In the genomic region with DNA sequence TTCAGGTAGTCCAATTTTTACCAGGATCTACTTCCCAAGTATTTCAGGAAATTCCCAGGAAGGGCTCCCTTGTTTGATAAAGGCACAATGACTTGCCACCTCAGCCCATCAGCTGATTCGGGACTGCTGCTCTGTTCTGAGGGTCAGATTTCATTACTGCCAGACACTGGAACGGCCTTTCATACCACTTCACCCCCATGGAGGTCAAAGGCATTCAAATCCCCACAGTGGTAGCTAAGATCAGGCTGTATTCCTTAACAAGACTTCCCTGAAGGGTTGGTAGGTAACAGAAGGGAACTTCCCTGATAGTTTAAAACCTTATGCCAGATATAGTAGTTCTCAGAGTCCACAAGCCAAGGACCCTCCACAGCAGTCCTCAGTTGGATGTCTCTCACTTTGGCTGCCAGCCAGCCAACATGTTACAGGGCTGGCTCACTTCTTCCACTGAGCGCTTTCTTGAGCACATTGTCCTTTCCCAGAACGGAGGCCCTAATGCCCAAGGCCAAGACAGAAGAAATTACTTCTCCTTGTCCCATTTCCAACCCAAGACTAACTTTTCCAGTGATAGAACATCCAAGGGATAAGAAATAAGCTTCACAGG, we compare ENCODE assay signal across 2 cellular contexts.
A peak's percentile ranks its signal among the peaks of the same experiment; 100 is the strongest.
TF ChIP-seq lines count a peak whose summit lies in the region.

No MANE protein-coding gene starts in this region.

TF ChIP-seq in HepG2, 621 proteins besides CTCF, POLR2A, EP300 and RAD21:
- TF ChIP-seq SMARCC2 (IDR thresholded peaks at IDR 0.05): no peak
- no peak for TF ChIP-seq SOX13 (IDR thresholded peaks at IDR 0.05)
- TF ChIP-seq SOX13 (CRISPR knock-in tag; conservative IDR thresholded peaks at IDR 0.05 in 1 of 2, IDR thresholded peaks at IDR 0.05 in 1 of 2): peak in 1 of 2 experiments; percentile 43; a peak in 1 of 4 replicates
- TF ChIP-seq ZNF3 (CRISPR knock-in tag; IDR thresholded peaks at IDR 0.05): no peak
- TF ChIP-seq FOXM1 (CRISPR knock-in tag; IDR thresholded peaks at IDR 0.05): no peak
- TF ChIP-seq MED1 (CRISPR knock-in tag; IDR thresholded peaks at IDR 0.05): no peak
- TF ChIP-seq, protein P1, sequence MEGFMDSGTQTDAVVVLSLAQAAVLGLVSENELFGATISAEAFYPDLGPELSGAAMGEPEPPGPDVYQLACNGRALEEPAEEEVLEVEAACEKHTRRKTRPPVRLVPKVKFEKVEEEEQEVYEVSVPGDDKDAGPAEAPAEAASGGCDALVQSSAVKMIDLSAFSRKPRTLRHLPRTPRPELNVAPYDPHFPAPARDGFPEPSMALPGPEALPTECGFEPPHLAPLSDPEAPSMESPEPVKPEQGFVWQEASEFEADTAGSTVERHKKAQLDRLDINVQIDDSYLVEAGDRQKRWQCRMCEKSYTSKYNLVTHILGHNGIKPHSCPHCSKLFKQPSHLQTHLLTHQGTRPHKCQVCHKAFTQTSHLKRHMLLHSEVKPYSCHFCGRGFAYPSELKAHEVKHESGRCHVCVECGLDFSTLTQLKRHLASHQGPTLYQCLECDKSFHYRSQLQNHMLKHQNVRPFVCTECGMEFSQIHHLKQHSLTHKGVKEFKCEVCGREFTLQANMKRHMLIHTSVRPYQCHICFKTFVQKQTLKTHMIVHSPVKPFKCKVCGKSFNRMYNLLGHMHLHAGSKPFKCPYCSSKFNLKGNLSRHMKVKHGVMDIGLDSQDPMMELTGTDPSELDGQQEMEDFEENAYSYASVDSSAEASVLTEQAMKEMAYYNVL (CRISPR knock-in tag; IDR thresholded peaks at IDR 0.05; ENCODE audit: borderline replicate concordance): no peak
- TF ChIP-seq, protein P2, sequence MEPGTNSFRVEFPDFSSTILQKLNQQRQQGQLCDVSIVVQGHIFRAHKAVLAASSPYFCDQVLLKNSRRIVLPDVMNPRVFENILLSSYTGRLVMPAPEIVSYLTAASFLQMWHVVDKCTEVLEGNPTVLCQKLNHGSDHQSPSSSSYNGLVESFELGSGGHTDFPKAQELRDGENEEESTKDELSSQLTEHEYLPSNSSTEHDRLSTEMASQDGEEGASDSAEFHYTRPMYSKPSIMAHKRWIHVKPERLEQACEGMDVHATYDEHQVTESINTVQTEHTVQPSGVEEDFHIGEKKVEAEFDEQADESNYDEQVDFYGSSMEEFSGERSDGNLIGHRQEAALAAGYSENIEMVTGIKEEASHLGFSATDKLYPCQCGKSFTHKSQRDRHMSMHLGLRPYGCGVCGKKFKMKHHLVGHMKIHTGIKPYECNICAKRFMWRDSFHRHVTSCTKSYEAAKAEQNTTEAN (CRISPR knock-in tag; conservative IDR thresholded peaks at IDR 0.05): no peak
- TF ChIP-seq, protein P3, sequence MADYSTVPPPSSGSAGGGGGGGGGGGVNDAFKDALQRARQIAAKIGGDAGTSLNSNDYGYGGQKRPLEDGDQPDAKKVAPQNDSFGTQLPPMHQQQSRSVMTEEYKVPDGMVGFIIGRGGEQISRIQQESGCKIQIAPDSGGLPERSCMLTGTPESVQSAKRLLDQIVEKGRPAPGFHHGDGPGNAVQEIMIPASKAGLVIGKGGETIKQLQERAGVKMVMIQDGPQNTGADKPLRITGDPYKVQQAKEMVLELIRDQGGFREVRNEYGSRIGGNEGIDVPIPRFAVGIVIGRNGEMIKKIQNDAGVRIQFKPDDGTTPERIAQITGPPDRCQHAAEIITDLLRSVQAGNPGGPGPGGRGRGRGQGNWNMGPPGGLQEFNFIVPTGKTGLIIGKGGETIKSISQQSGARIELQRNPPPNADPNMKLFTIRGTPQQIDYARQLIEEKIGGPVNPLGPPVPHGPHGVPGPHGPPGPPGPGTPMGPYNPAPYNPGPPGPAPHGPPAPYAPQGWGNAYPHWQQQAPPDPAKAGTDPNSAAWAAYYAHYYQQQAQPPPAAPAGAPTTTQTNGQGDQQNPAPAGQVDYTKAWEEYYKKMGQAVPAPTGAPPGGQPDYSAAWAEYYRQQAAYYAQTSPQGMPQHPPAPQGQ (CRISPR knock-in tag; IDR thresholded peaks at IDR 0.05; ENCODE audit: borderline replicate concordance): no peak
- TF ChIP-seq ZNF652 (CRISPR knock-in tag; IDR thresholded peaks at IDR 0.05; ENCODE audit: borderline replicate concordance, low read depth): no peak
- TF ChIP-seq MATR3 (CRISPR knock-in tag; IDR thresholded peaks at IDR 0.05): no peak
- TF ChIP-seq HES4 (CRISPR knock-in tag; IDR thresholded peaks at IDR 0.05; ENCODE audit: borderline replicate concordance): no peak
- TF ChIP-seq, protein P4, sequence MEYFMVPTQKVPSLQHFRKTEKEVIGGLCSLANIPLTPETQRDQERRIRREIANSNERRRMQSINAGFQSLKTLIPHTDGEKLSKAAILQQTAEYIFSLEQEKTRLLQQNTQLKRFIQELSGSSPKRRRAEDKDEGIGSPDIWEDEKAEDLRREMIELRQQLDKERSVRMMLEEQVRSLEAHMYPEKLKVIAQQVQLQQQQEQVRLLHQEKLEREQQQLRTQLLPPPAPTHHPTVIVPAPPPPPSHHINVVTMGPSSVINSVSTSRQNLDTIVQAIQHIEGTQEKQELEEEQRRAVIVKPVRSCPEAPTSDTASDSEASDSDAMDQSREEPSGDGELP (IDR thresholded peaks at IDR 0.05; ENCODE audit: borderline replicate concordance, low read depth): peak; percentile 70
- no peak for TF ChIP-seq ZNF232 (CRISPR knock-in tag; IDR thresholded peaks at IDR 0.05; ENCODE audit: borderline replicate concordance)
- TF ChIP-seq ZNF331 (CRISPR knock-in tag; IDR thresholded peaks at IDR 0.05): no peak
- no peak for TF ChIP-seq SSRP1 (CRISPR knock-in tag; IDR thresholded peaks at IDR 0.05)
- no peak for TF ChIP-seq MAF1 (CRISPR knock-in tag; IDR thresholded peaks at IDR 0.05; ENCODE audit: borderline replicate concordance)
TF ChIP-seq in HepG2: peak in this region for 2.

TF ChIP-seq in endothelial cell of umbilical vein, 7 proteins besides CTCF, POLR2A, EP300 and RAD21:
- TF ChIP-seq POLR2AphosphoS5 (IDR thresholded peaks at IDR 0.05; ENCODE audit: insufficient read depth, low read depth, low read length) (no peak), JUN (IDR thresholded peaks at IDR 0.05; ENCODE audit: borderline replicate concordance, insufficient read depth, insufficient read length, low read depth) (no peak), MYC (IDR thresholded peaks at IDR 0.05; ENCODE audit: low read depth, low read length) (no peak), EZH2 (IDR thresholded peaks at IDR 0.05; ENCODE audit: borderline replicate concordance, low read depth, low read length, severe bottlenecking) (no peak), MAX (IDR thresholded peaks at IDR 0.05; ENCODE audit: insufficient read depth, insufficient read length) (no peak), FOS (IDR thresholded peaks at IDR 0.05; ENCODE audit: borderline replicate concordance, insufficient read depth, low read length) (no peak), GATA2 (IDR thresholded peaks at IDR 0.05; ENCODE audit: insufficient read depth, insufficient read length, low read depth, low read length) (no peak)
